In genomic region chr3:50502225-50502583, GRCh38 we compare ENCODE assay signal across 12 cellular contexts. TPM values are rescaled to one million over a fixed set of nuclear protein-coding genes. Genes with fewer than 3 reads are reported as not detected.
DNase-seq lines count a peak whose midpoint lies in the region; ATAC-seq, FAIRE-seq and TF ChIP-seq lines count a peak whose summit lies in the region.
"Had no signal": no experiment of that assay in that cellular context is flagged by ENCODE, and none has a peak within 500 bp of the region (broad histone marks: within the 10 kb centered on the region; RNA-seq: fewer than 3 reads in every experiment).

No MANE protein-coding gene starts in this region.

- FAIRE-seq in A549 (lab: Jason Lieb, UNC), result no peak
- FAIRE-seq: pancreas had no signal

- peak overlapping the region; percentile 94; the same call in 2 of the 3 replicates for H3K4me2 ChIP-seq in A549

- whole genome bisulfite sequencing in A549 (ENCODE audit: missing lambda C conversion rate), result 27% methylated on average over 6 of the region's 7 CpGs

- H3K4me3 ChIP-seq in A549 (no peak overlapping the region), Caco-2 (ENCODE audit: low read depth, low read length) (no peak overlapping the region)

- H3K27me3 ChIP-seq in Caco-2 (replicated peaks; ENCODE audit: control insufficient read depth, insufficient read depth, low read length), result peaks cover 4% of the 10 kb centered on the region
- H3K27me3 ChIP-seq: pancreas had no signal

- TF ChIP-seq EP300 in A549 (IDR thresholded peaks at IDR 0.05), result no peak

- peaks cover 30% of the 10 kb centered on the region for H3K27me3 Mint-ChIP-seq in Caco-2 (ENCODE audit: insufficient read depth, unreplicated experiment)
- H3K27me3 Mint-ChIP-seq in activated naive CD8-positive, alpha-beta T cell treated with anti-CD3 and anti-CD28 coated beads, Interleukin-2, amount 50 U/mL, for 24 hours, result peaks cover 19% of the 10 kb centered on the region
- peaks cover 67% of the 10 kb centered on the region for H3K27me3 Mint-ChIP-seq in mesothelial cell of epicardium (ENCODE audit: low read depth)

- no peak for TF ChIP-seq POLR2A in A549 (IDR thresholded peaks at IDR 0.05; ENCODE audit: low read length)

- no peak for TF ChIP-seq CTCF in A549 (IDR thresholded peaks at IDR 0.05)
- no peak for TF ChIP-seq CTCF in Caco-2 (IDR thresholded peaks at IDR 0.05; ENCODE audit: insufficient read depth in 1 of 2, low read depth in 1 of 2, low read length in 1 of 2, severe bottlenecking in 1 of 2, unreplicated experiment in 1 of 2)
- TF ChIP-seq CTCF in mesothelial cell of epicardium (IDR thresholded peaks at IDR 0.05; ENCODE audit: unreplicated experiment), result no peak

- no peak overlapping the region for H3K27ac Mint-ChIP-seq in Caco-2 (ENCODE audit: unreplicated experiment)
- no peak overlapping the region for H3K27ac Mint-ChIP-seq in activated naive CD8-positive, alpha-beta T cell treated with anti-CD3 and anti-CD28 coated beads, Interleukin-2, amount 50 U/mL, for 24 hours
- H3K27ac Mint-ChIP-seq in mesothelial cell of epicardium, result no peak overlapping the region

- TF ChIP-seq RAD21 in A549 (conservative IDR thresholded peaks at IDR 0.05 in 1 of 2, IDR thresholded peaks at IDR 0.05 in 1 of 2), result no peak

- H3K4me1 Mint-ChIP-seq in Caco-2 (ENCODE audit: low read depth, unreplicated experiment), result no peaks in the 10 kb centered on the region
- peaks cover 4% of the 10 kb centered on the region for H3K4me1 Mint-ChIP-seq in activated naive CD8-positive, alpha-beta T cell treated with anti-CD3 and anti-CD28 coated beads, Interleukin-2, amount 50 U/mL, for 24 hours
- peaks cover 8% of the 10 kb centered on the region for H3K4me1 Mint-ChIP-seq in mesothelial cell of epicardium

- H3K36me3 ChIP-seq in Caco-2 (ENCODE audit: control insufficient read depth, insufficient read depth, low read length), result no peaks in the 10 kb centered on the region
- H3K36me3 ChIP-seq: pancreas had no signal

- DNase-seq in A549 (ENCODE audit: low read depth in 1 of 2, low spot score in 1 of 2) (no peak), Caco-2 (no peak), mesothelial cell of epicardium (ENCODE audit: low spot score in 2 of 2, unreplicated experiment in 2 of 2) (no peak), NCI-H1930 (lab: John Stamatoyannopoulos, UW) (no peak), NCI-H226 (no peak), SK-N-DZ (ENCODE audit: low spot score) (no peak), NCI-H1048 (lab: John Stamatoyannopoulos, UW) (no peak)
- DNase-seq in activated naive CD8-positive, alpha-beta T cell treated with anti-CD3 and anti-CD28 coated beads, Interleukin-2, amount 50 U/mL, for 24 hours, result no peak
- DNase-seq: central memory CD4-positive, alpha-beta T cell; NCI-H187; pancreas had no signal

- POLR2A ChIA-PET in A549 (lab: Yijun Ruan, JAX), result no interaction called here
- POLR2A ChIA-PET in Caco-2 (lab: Charles Lee), result no interaction called here

- no peaks in the 10 kb centered on the region for H3K9me3 Mint-ChIP-seq in Caco-2 (ENCODE audit: unreplicated experiment)
- no peaks in the 10 kb centered on the region for H3K9me3 Mint-ChIP-seq in activated naive CD8-positive, alpha-beta T cell treated with anti-CD3 and anti-CD28 coated beads, Interleukin-2, amount 50 U/mL, for 24 hours
- H3K9me3 Mint-ChIP-seq in mesothelial cell of epicardium, result no peaks in the 10 kb centered on the region

- ATAC-seq in A549, result peak in 1 of 2 experiments; percentile 7; a peak in 2 of 6 replicates
- no peak for ATAC-seq in activated naive CD8-positive, alpha-beta T cell treated with anti-CD3 and anti-CD28 coated beads, Interleukin-2, amount 50 U/mL, for 24 hours

- no TSS peak for BruUV-seq in Caco-2 (replicated peaks; lab: Mats Ljungman, UMichigan)

- H3K4me1 ChIP-seq in A549 (0 out of 3 replicates have a peak, but pooled peaks cover 3% of the 10 kb centered on the region), Caco-2 (0 out of 2 replicates have a peak, but pooled peaks cover 4% of the 10 kb centered on the region)
- H3K4me1 ChIP-seq: pancreas had no signal

- peak overlapping the region; percentile 51 for H3K4me3 Mint-ChIP-seq in Caco-2 (ENCODE audit: unreplicated experiment)
- peak overlapping the region; percentile 34 for H3K4me3 Mint-ChIP-seq in activated naive CD8-positive, alpha-beta T cell treated with anti-CD3 and anti-CD28 coated beads, Interleukin-2, amount 50 U/mL, for 24 hours
- H3K4me3 Mint-ChIP-seq in mesothelial cell of epicardium, result peak overlapping the region; percentile 68

- no peaks in the 10 kb centered on the region for H3K9me3 ChIP-seq in A549
- no peaks in the 10 kb centered on the region for H3K9me3 ChIP-seq in Caco-2
- H3K9me3 ChIP-seq: pancreas had no signal

- H3K27ac ChIP-seq in A549, result no peak overlapping the region
- H3K27ac ChIP-seq: pancreas had no signal

- no peaks in the 10 kb centered on the region for H3K36me3 Mint-ChIP-seq in Caco-2 (ENCODE audit: insufficient read depth, unreplicated experiment)
- no peaks in the 10 kb centered on the region for H3K36me3 Mint-ChIP-seq in activated naive CD8-positive, alpha-beta T cell treated with anti-CD3 and anti-CD28 coated beads, Interleukin-2, amount 50 U/mL, for 24 hours (ENCODE audit: low read depth)
- no peaks in the 10 kb centered on the region for H3K36me3 Mint-ChIP-seq in mesothelial cell of epicardium

- CTCF ChIA-PET in A549 (lab: Yijun Ruan, JAX), result interaction anchor here (0.6 kb wide), 1 partner anchor 155 kb away, joined by 3 read pairs; no protein-coding TSS in a partner anchor
- CTCF ChIA-PET in Caco-2 (lab: Charles Lee), result no interaction called here

- intact Hi-C loops in Caco-2 (cut with micrococcal nuclease; ENCODE audit: unreplicated experiment), result loop anchor here (5.0 kb wide), 1 partner anchor 65 kb away; no protein-coding TSS in a partner anchor

TF ChIP-seq in A549, 52 proteins besides CTCF, POLR2A, EP300 and RAD21 (continues in another document):
- TF ChIP-seq FOSB (CRISPR knock-in tag; IDR thresholded peaks at IDR 0.05) (no peak), MAX (IDR thresholded peaks at IDR 0.05) (no peak), ZNF302 (CRISPR knock-in tag; IDR thresholded peaks at IDR 0.05) (no peak), ESRRA (IDR thresholded peaks at IDR 0.05; ENCODE audit: borderline replicate concordance, low read length) (no peak), MAFK (IDR thresholded peaks at IDR 0.05; ENCODE audit: partially characterized antibody) (no peak), PHF8 (IDR thresholded peaks at IDR 0.05; ENCODE audit: borderline replicate concordance, low read depth) (no peak), CHD4 (IDR thresholded peaks at IDR 0.05; ENCODE audit: borderline replicate concordance) (no peak), JUNB (IDR thresholded peaks at IDR 0.05) (no peak), BHLHE40 (IDR thresholded peaks at IDR 0.05; ENCODE audit: low read depth, low read length) (no peak), CEBPB (IDR thresholded peaks at IDR 0.05) (no peak), SREBF2 (IDR thresholded peaks at IDR 0.05) (no peak), MAZ (IDR thresholded peaks at IDR 0.05; ENCODE audit: borderline replicate concordance, low read depth, low read length) (no peak), EHMT2 (IDR thresholded peaks at IDR 0.05; ENCODE audit: low read depth) (no peak), EHF (CRISPR knock-in tag; IDR thresholded peaks at IDR 0.05) (no peak)
- TF ChIP-seq, protein P1, sequence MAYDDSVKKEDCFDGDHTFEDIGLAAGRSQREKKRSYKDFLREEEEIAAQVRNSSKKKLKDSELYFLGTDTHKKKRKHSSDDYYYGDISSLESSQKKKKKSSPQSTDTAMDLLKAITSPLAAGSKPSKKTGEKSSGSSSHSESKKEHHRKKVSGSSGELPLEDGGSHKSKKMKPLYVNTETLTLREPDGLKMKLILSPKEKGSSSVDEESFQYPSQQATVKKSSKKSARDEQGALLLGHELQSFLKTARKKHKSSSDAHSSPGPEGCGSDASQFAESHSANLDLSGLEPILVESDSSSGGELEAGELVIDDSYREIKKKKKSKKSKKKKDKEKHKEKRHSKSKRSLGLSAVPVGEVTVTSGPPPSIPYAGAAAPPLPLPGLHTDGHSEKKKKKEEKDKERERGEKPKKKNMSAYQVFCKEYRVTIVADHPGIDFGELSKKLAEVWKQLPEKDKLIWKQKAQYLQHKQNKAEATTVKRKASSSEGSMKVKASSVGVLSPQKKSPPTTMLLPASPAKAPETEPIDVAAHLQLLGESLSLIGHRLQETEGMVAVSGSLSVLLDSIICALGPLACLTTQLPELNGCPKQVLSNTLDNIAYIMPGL (CRISPR knock-in tag; IDR thresholded peaks at IDR 0.05; ENCODE audit: borderline replicate concordance), result no peak
- TF ChIP-seq, protein P2, sequence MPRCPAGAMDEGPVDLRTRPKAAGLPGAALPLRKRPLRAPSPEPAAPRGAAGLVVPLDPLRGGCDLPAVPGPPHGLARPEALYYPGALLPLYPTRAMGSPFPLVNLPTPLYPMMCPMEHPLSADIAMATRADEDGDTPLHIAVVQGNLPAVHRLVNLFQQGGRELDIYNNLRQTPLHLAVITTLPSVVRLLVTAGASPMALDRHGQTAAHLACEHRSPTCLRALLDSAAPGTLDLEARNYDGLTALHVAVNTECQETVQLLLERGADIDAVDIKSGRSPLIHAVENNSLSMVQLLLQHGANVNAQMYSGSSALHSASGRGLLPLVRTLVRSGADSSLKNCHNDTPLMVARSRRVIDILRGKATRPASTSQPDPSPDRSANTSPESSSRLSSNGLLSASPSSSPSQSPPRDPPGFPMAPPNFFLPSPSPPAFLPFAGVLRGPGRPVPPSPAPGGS (IDR thresholded peaks at IDR 0.05), result no peak

RNA-seq across cellular contexts. Expression of gene CACNA2D2, which starts 1.2 kb away (rescaled TPM):
- polyA plus RNA-seq in A549 (2011; rRNA removed), result 0.21 and 0.22 TPM in 2 replicates
- polyA plus RNA-seq in A549 (2012; cell fraction: cytosol; rRNA removed), result 0.20 and 0.21 TPM in 2 replicates
- 0.65 and 0.67 TPM in 2 replicates for polyA plus RNA-seq in A549 (2012; cell fraction: nucleus; rRNA removed)
- polyA plus RNA-seq in A549 (2017; fragmentation: RNase III; extraction: RNeasy Plus Mini Kit Qiagen cat#74134 plus additional on column Dnase treatment), result 0.41 to 0.75 TPM (median 0.55 TPM) in 3 replicates
- polyA minus RNA-seq in A549 (2011; rRNA and poly(A)+ RNA removed), result 0.58 TPM in 1 of 2 replicates, not detected in the other
- total RNA-seq in Caco-2 (2022), result 0.25 and 0.35 TPM in 2 replicates
- total RNA-seq in mesothelial cell of epicardium, result 9.9 to 10.8 TPM (median 9.9 TPM) in 3 replicates
- polyA plus RNA-seq in SK-N-DZ (2014; cell fraction: cytosol; rRNA removed), result 1.4 and 1.7 TPM in 2 replicates
- polyA plus RNA-seq in SK-N-DZ (2014; cell fraction: nucleus; rRNA removed), result 2.3 and 4.2 TPM in 2 replicates
- total RNA-seq: glomerular endothelial cell had no signal
